ENCODE assay signal across 15 cellular contexts in genomic region chr11:11668781-11669180, GRCh38. TPM values are rescaled to one million over a fixed set of nuclear protein-coding genes. Genes with fewer than 3 reads are reported as not detected.
DNase-seq lines count a peak whose midpoint lies in the region; ATAC-seq and TF ChIP-seq lines count a peak whose summit lies in the region.
"Had no signal": no experiment of that assay in that cellular context is flagged by ENCODE, and none has a peak within 500 bp of the region (broad histone marks: within the 10 kb centered on the region; RNA-seq: fewer than 3 reads in every experiment).

No MANE protein-coding gene starts in this region.

- ATAC-seq in GM19324 (IDR thresholded peaks at IDR 0.05; ENCODE audit: low FRiP score, unreplicated experiment) (no peak), HG03565 (IDR thresholded peaks at IDR 0.05; ENCODE audit: unreplicated experiment) (no peak)

- no peaks in the 10 kb centered on the region for H3K9me3 Mint-ChIP-seq in activated CD4-positive, alpha-beta T cell treated with anti-CD3 and anti-CD28 coated beads, Interleukin-2, amount 10 ng/mL, durations not matched to agents 24 days and 14 days

- H3K4me3 Mint-ChIP-seq in activated CD4-positive, alpha-beta T cell treated with anti-CD3 and anti-CD28 coated beads, Interleukin-2, amount 10 ng/mL, durations not matched to agents 24 days and 14 days: no peak overlapping the region
- H3K4me3 Mint-ChIP-seq: CD14-positive monocyte; CD4-positive, alpha-beta memory T cell had no signal

- peaks cover 11% of the 10 kb centered on the region for H3K27me3 Mint-ChIP-seq in activated CD4-positive, alpha-beta T cell treated with anti-CD3 and anti-CD28 coated beads, Interleukin-2, amount 10 ng/mL, durations not matched to agents 24 days and 14 days

- peak; percentile 44 for DNase-seq in activated CD4-positive, alpha-beta T cell treated with anti-CD3 and anti-CD28 coated beads, Interleukin-2, amount 10 ng/mL, durations not matched to agents 24 days and 14 days
- DNase-seq in activated CD4-positive, alpha-beta T cell treated with anti-CD3 and anti-CD28 coated beads for 4 hours: no peak
- no peak for DNase-seq in D341Med (ENCODE audit: low spot score)
- DNase-seq: 8988T; CD4-positive, alpha-beta memory T cell; GDM1; GM23248 had no signal

- H3K27me3 ChIP-seq in rectal smooth muscle tissue (ENCODE audit: control insufficient read depth, insufficient read depth, low read length): peaks cover 2% of the 10 kb centered on the region
- H3K27me3 ChIP-seq: BLaER1 had no signal

- no peak overlapping the region for H3K27ac Mint-ChIP-seq in activated CD4-positive, alpha-beta T cell treated with anti-CD3 and anti-CD28 coated beads, Interleukin-2, amount 10 ng/mL, durations not matched to agents 24 days and 14 days
- H3K27ac Mint-ChIP-seq: CD4-positive, alpha-beta memory T cell had no signal

- no peak for TF ChIP-seq CTCF in VCaP (conservative IDR thresholded peaks at IDR 0.05)

- no peak overlapping the region for H3K9ac ChIP-seq in rectal smooth muscle tissue (ENCODE audit: low read length)
- H3K9ac ChIP-seq: BLaER1, GM23248 had no signal

- H3K4me1 Mint-ChIP-seq in activated CD4-positive, alpha-beta T cell treated with anti-CD3 and anti-CD28 coated beads, Interleukin-2, amount 10 ng/mL, durations not matched to agents 24 days and 14 days: no peaks in the 10 kb centered on the region
- H3K4me1 Mint-ChIP-seq: CD14-positive monocyte; CD4-positive, alpha-beta memory T cell had no signal

- no peaks in the 10 kb centered on the region for H3K36me3 Mint-ChIP-seq in activated CD4-positive, alpha-beta T cell treated with anti-CD3 and anti-CD28 coated beads, Interleukin-2, amount 10 ng/mL, durations not matched to agents 24 days and 14 days (ENCODE audit: low read depth)
- H3K36me3 Mint-ChIP-seq: CD14-positive monocyte; CD4-positive, alpha-beta memory T cell had no signal

- H3K4me1 ChIP-seq in rectal smooth muscle tissue (ENCODE audit: control insufficient read depth, insufficient read depth, low read length): peaks cover 30% of the 10 kb centered on the region
- H3K4me1 ChIP-seq: BLaER1, HAP-1 had no signal

- H3K27ac ChIP-seq in VCaP (peak overlapping the region; percentile 77), rectal smooth muscle tissue (ENCODE audit: low read depth, low read length) (peak overlapping the region; percentile 73)
- H3K27ac ChIP-seq: BLaER1, GM23248, HL-60 had no signal

- no peak overlapping the region for H3K4me3 ChIP-seq in rectal smooth muscle tissue (ENCODE audit: low read length)
- H3K4me3 ChIP-seq: BLaER1, GM23248, HAP-1 had no signal

- H3K36me3 ChIP-seq in rectal smooth muscle tissue (ENCODE audit: control insufficient read depth, insufficient read depth, low read length): no peaks in the 10 kb centered on the region
- H3K36me3 ChIP-seq: BLaER1, HAP-1 had no signal

- intact Hi-C loops in activated CD4-positive, alpha-beta T cell treated with anti-CD3 and anti-CD28 coated beads, Interleukin-2, amount 10 ng/mL, durations not matched to agents 24 days and 14 days (cut with micrococcal nuclease): no loop called here

RNA-seq across cellular contexts. Expression of gene GALNT18, which starts 47.0 kb away (rescaled TPM):
- total RNA-seq in activated CD4-positive, alpha-beta T cell treated with anti-CD3 and anti-CD28 coated beads, Interleukin-2, amount 10 ng/mL, durations not matched to agents 24 days and 14 days: 8.6 and 9.3 TPM in 2 replicates
- total RNA-seq: CD4-positive, alpha-beta memory T cell had no signal
